In the genomic region with DNA sequence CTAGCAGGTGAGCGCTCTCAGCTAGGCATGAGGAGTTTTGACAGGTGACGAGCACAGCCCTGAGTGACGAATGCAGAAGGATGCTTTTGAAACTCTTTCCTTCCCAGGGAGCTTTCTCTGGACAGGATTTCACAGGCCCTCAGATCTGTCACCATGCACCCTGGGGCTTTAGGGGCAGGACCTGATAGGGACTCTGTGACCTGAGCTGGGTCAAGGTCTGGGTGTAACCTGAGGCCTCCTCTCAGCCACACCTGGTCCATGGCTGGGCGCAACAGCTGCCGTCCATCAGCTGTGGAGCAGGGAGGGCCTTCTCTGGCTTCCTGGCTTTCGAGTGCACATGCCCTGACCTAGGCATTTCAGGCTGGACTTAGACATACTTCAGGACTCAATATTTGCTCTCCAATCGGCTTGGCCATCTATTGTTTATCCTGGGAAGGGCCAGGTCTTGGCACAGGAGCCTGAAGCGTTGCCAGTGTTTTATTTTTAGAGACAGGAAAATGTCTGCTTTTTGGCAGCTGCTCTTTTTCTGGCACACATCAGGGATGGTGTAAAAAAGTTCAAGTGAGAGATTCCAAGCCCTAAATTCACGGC, we compare ENCODE assay signal across 11 cellular contexts. TPM values are rescaled to one million over a fixed set of nuclear protein-coding genes. Genes with fewer than 3 reads are reported as not detected.
DNase-seq lines count a peak whose midpoint lies in the region; ATAC-seq, FAIRE-seq and TF ChIP-seq lines count a peak whose summit lies in the region.
"Had no signal": no experiment of that assay in that cellular context is flagged by ENCODE, and none has a peak within 500 bp of the region (broad histone marks: within the 10 kb centered on the region; RNA-seq: fewer than 3 reads in every experiment).

No MANE protein-coding gene starts in this region.

- peaks cover 74% of the 10 kb centered on the region for H3K4me1 Mint-ChIP-seq in nephron progenitor cell

- H3K9me3 Mint-ChIP-seq in nephron progenitor cell, result no peaks in the 10 kb centered on the region

- ATAC-seq in A549 (no peak), mucosa of descending colon (peak; percentile 15), GM18907 (IDR thresholded peaks at IDR 0.05; ENCODE audit: unreplicated experiment) (no peak)

- H3K27ac Mint-ChIP-seq in nephron progenitor cell, result no peak overlapping the region

- no peaks in the 10 kb centered on the region for H3K9me3 ChIP-seq in A549
- no peaks in the 10 kb centered on the region for H3K9me3 ChIP-seq in mucosa of descending colon
- H3K9me3 ChIP-seq: BLaER1 treated with 17β-estradiol and CSF1 and Interleukin-3, amounts not matched to agents 10 nM and 100 nM had no signal

- peaks cover 71% of the 10 kb centered on the region for H3K4me1 ChIP-seq in A549
- H3K4me1 ChIP-seq in mucosa of descending colon (ENCODE audit: low read depth), result peaks cover 29% of the 10 kb centered on the region

- no peaks in the 10 kb centered on the region for H3K27me3 Mint-ChIP-seq in nephron progenitor cell (ENCODE audit: low read depth, poor library complexity)

- TF ChIP-seq EP300 in A549 (IDR thresholded peaks at IDR 0.05), result no peak

- peak overlapping the region; percentile 77 to 97; a peak in 5 of 6 replicates for H3K27ac ChIP-seq in A549
- H3K27ac ChIP-seq: BLaER1 treated with 17β-estradiol and CSF1 and Interleukin-3, amounts not matched to agents 10 nM and 100 nM had no signal

- H3K4me2 ChIP-seq in A549, result peak overlapping the region; percentile 75
- H3K4me2 ChIP-seq: BLaER1 treated with 17β-estradiol and CSF1 and Interleukin-3, amounts not matched to agents 10 nM and 100 nM had no signal

- no peaks in the 10 kb centered on the region for H3K36me3 ChIP-seq in mucosa of descending colon (ENCODE audit: low read depth)
- H3K36me3 ChIP-seq: BLaER1 treated with 17β-estradiol and CSF1 and Interleukin-3, amounts not matched to agents 10 nM and 100 nM had no signal

- in situ Hi-C loops in KBM-7 (cut with MboI; ENCODE audit: low pct_unique_long_range_greater_than_20kb, low sequenced_read_pairs), result no loop called here

- no peak for TF ChIP-seq RAD21 in A549 (conservative IDR thresholded peaks at IDR 0.05 in 1 of 2, IDR thresholded peaks at IDR 0.05 in 1 of 2)

- no peaks in the 10 kb centered on the region for H3K36me3 Mint-ChIP-seq in nephron progenitor cell (ENCODE audit: low read depth)

- H3K4me3 Mint-ChIP-seq in nephron progenitor cell, result no peak overlapping the region

- no peak for TF ChIP-seq POLR2A in A549 (IDR thresholded peaks at IDR 0.05; ENCODE audit: low read length)

- WGBS in A549 (ENCODE audit: missing lambda C conversion rate), result 84% methylated on average over 7 of the region's 9 CpGs

- DNase-seq in A549 (ENCODE audit: low read depth in 1 of 2, low spot score in 1 of 2), result peak in 1 of 2 experiments; percentile 22
- DNase-seq in NCI-H2029 treated with DMSO at 0.1 percent for 48 hours (lab: John Stamatoyannopoulos, UW), result peak; percentile 69
- peak; percentile 33 for DNase-seq in epithelial cell of esophagus (ENCODE audit: low read depth)
- DNase-seq in mucosa of descending colon, result peak in 2 of 3 donors; percentile 48 to 57
- no peak for DNase-seq in KBM-7
- DNase-seq in nephron progenitor cell, result no peak
- no peak for DNase-seq in Kasumi-1 (lab: John Stamatoyannopoulos, UW)
- DNase-seq: activated CD4-positive, alpha-beta T cell treated with anti-CD3 and anti-CD28 coated beads for 4 hours had no signal

- POLR2A ChIA-PET in A549 (lab: Yijun Ruan, JAX), result no interaction called here

- TF ChIP-seq CTCF in A549 (IDR thresholded peaks at IDR 0.05) (no peak), epithelial cell of esophagus (IDR thresholded peaks at IDR 0.05; ENCODE audit: insufficient read depth, low read depth, low read length, missing control alignments) (no peak), mucosa of descending colon (IDR thresholded peaks at IDR 0.05) (no peak), nephron progenitor cell (IDR thresholded peaks at IDR 0.05) (no peak)

- no peak for FAIRE-seq in A549 (lab: Jason Lieb, UNC)
- FAIRE-seq: bronchial epithelial cell had no signal

- H3K4me3 ChIP-seq in A549 (no peak overlapping the region), epithelial cell of esophagus (ENCODE audit: low read length) (no peak overlapping the region), mucosa of descending colon (no peak overlapping the region)
- H3K4me3 ChIP-seq: BLaER1 treated with 17β-estradiol and CSF1 and Interleukin-3, amounts not matched to agents 10 nM and 100 nM had no signal

- intact Hi-C loops in mucosa of descending colon (cut with DNase I, micrococcal nuclease), result no loop called here

- CTCF ChIA-PET in A549 (lab: Yijun Ruan, JAX), result interaction anchor here (1.4 kb wide), 1 partner anchor 151 kb away, joined by 4 read pairs; no protein-coding TSS in a partner anchor

TF ChIP-seq in A549, 52 proteins besides CTCF, POLR2A, EP300 and RAD21:
- no peak for TF ChIP-seq FOXS1 (CRISPR knock-in tag; IDR thresholded peaks at IDR 0.05)
- TF ChIP-seq KDM5A (IDR thresholded peaks at IDR 0.05), result no peak
- no peak for TF ChIP-seq HEYL (CRISPR knock-in tag; IDR thresholded peaks at IDR 0.05)
- TF ChIP-seq TP53 (CRISPR knock-in tag; IDR thresholded peaks at IDR 0.05), result no peak
- TF ChIP-seq ZNF302 (CRISPR knock-in tag; IDR thresholded peaks at IDR 0.05), result no peak
- TF ChIP-seq, protein P1, sequence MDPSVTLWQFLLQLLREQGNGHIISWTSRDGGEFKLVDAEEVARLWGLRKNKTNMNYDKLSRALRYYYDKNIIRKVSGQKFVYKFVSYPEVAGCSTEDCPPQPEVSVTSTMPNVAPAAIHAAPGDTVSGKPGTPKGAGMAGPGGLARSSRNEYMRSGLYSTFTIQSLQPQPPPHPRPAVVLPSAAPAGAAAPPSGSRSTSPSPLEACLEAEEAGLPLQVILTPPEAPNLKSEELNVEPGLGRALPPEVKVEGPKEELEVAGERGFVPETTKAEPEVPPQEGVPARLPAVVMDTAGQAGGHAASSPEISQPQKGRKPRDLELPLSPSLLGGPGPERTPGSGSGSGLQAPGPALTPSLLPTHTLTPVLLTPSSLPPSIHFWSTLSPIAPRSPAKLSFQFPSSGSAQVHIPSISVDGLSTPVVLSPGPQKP (IDR thresholded peaks at IDR 0.05; ENCODE audit: low read depth, low read length), result no peak
- TF ChIP-seq TFCP2L1 (CRISPR knock-in tag; IDR thresholded peaks at IDR 0.05), result no peak
- TF ChIP-seq, protein P2, sequence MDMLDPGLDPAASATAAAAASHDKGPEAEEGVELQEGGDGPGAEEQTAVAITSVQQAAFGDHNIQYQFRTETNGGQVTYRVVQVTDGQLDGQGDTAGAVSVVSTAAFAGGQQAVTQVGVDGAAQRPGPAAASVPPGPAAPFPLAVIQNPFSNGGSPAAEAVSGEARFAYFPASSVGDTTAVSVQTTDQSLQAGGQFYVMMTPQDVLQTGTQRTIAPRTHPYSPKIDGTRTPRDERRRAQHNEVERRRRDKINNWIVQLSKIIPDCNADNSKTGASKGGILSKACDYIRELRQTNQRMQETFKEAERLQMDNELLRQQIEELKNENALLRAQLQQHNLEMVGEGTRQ (IDR thresholded peaks at IDR 0.05), result no peak
- no peak for TF ChIP-seq HOXA7 (CRISPR knock-in tag; IDR thresholded peaks at IDR 0.05)
- TF ChIP-seq FOSL2 (IDR thresholded peaks at IDR 0.05), result no peak
- no peak for TF ChIP-seq FOSL2 (CRISPR knock-in tag; IDR thresholded peaks at IDR 0.05)
- TF ChIP-seq RFX5 (IDR thresholded peaks at IDR 0.05), result no peak
- no peak for TF ChIP-seq HOXB13 (CRISPR knock-in tag; IDR thresholded peaks at IDR 0.05; ENCODE audit: low read depth)
- TF ChIP-seq, protein P3, sequence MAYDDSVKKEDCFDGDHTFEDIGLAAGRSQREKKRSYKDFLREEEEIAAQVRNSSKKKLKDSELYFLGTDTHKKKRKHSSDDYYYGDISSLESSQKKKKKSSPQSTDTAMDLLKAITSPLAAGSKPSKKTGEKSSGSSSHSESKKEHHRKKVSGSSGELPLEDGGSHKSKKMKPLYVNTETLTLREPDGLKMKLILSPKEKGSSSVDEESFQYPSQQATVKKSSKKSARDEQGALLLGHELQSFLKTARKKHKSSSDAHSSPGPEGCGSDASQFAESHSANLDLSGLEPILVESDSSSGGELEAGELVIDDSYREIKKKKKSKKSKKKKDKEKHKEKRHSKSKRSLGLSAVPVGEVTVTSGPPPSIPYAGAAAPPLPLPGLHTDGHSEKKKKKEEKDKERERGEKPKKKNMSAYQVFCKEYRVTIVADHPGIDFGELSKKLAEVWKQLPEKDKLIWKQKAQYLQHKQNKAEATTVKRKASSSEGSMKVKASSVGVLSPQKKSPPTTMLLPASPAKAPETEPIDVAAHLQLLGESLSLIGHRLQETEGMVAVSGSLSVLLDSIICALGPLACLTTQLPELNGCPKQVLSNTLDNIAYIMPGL (CRISPR knock-in tag; IDR thresholded peaks at IDR 0.05; ENCODE audit: borderline replicate concordance), result no peak
- TF ChIP-seq CHD2 (IDR thresholded peaks at IDR 0.05; ENCODE audit: low read length, partially characterized antibody), result no peak
TF ChIP-seq in A549: peak in this region for 0.

RNA-seq across cellular contexts. Expression of a gene that starts 56.4 kb away (rescaled TPM):
- polyA plus RNA-seq in A549 (2011; rRNA removed) (not detected in 2 replicates), A549 (2017; fragmentation: RNase III; extraction: RNeasy Plus Mini Kit Qiagen cat#74134 plus additional on column Dnase treatment) (not detected in 3 replicates)
- not detected in 2 replicates for polyA plus RNA-seq in A549 (2012; cell fraction: cytosol; rRNA removed)
- not detected in 2 replicates for polyA plus RNA-seq in A549 (2012; cell fraction: nucleus; rRNA removed)
- polyA minus RNA-seq in A549 (2011; rRNA and poly(A)+ RNA removed), result not detected in 2 replicates
- total RNA-seq in mucosa of descending colon, result not detected
- total RNA-seq: bronchial epithelial cell had no signal

Comparison
In these comparisons a context has a peak if more than half of its experiments do, and no peak if none do; other contexts are left out.
1. DNase-seq: peak in NCI-H2029 treated with DMSO at 0.1 percent for 48 hours (single experiment), epithelial cell of esophagus (single experiment) and mucosa of descending colon (2 of 3); none in KBM-7 (single experiment), nephron progenitor cell (single experiment) and Kasumi-1 (0 of 2).